ENCODE assay signal across 25 cellular contexts in genomic region chr10:60921631-60922030, GRCh38. TPM values are rescaled to one million over a fixed set of nuclear protein-coding genes. Genes with fewer than 3 reads are reported as not detected.
A peak's percentile ranks its signal among the peaks of the same experiment; 100 is the strongest.
DNase-seq lines count a peak whose midpoint lies in the region; ATAC-seq and TF ChIP-seq lines count a peak whose summit lies in the region.
"Had no signal": no experiment of that assay in that cellular context is flagged by ENCODE, and none has a peak within 500 bp of the region (broad histone marks: within the 10 kb centered on the region; RNA-seq: fewer than 3 reads in every experiment).

No MANE protein-coding gene starts in this region.

- 71 to 86% (median 82%) methylated on average over 2 of the region's 2 CpGs for WGBS in heart left ventricle, 4 donors
- 26 to 33% methylated on average over 2 of the region's 2 CpGs for WGBS in body of pancreas, 2 donors

- H3K27me3 ChIP-seq in heart left ventricle = no peaks in the 10 kb centered on the region
- H3K27me3 ChIP-seq in body of pancreas = no peaks in the 10 kb centered on the region
- H3K27me3 ChIP-seq: gastroesophageal sphincter, MG63, ovary had no signal

- TF ChIP-seq POLR2A in heart left ventricle (IDR thresholded peaks at IDR 0.05) (no peak), body of pancreas (IDR thresholded peaks at IDR 0.05) (no peak)

- H3K4me3 ChIP-seq in heart left ventricle (no peak overlapping the region), body of pancreas (no peak overlapping the region)
- H3K4me3 ChIP-seq: gastroesophageal sphincter, MG63, ovary, PC-9 had no signal

- TF ChIP-seq CTCF in heart left ventricle (IDR thresholded peaks at IDR 0.05) = no peak
- no peak for TF ChIP-seq CTCF in body of pancreas (IDR thresholded peaks at IDR 0.05)
- TF ChIP-seq CTCF in RWPE1 (conservative IDR thresholded peaks at IDR 0.05; ENCODE audit: low read depth) = no peak

- H3K36me3 ChIP-seq in heart left ventricle (peaks cover 0 to 5% (median 0%) of the 10 kb centered on the region in 9 donors), body of pancreas (replicated peaks in 1 of 2; ENCODE audit: insufficient read depth in 1 of 2, low read depth in 2 of 2) (no peaks in the 10 kb centered on the region)
- H3K36me3 ChIP-seq: gastroesophageal sphincter, MG63, ovary had no signal

- intact Hi-C loops in left ventricle myocardium superior (cut with micrococcal nuclease) (no loop called here), heart left ventricle (cut with DNase I) (no loop called here), body of pancreas (cut with DNase I) (no loop called here)

- H3K9me3 ChIP-seq in heart left ventricle (no peaks in the 10 kb centered on the region), body of pancreas (no peaks in the 10 kb centered on the region)
- H3K9me3 ChIP-seq: gastroesophageal sphincter, ovary had no signal

- CTCF ChIA-PET in RWPE1 (lab: Yijun Ruan, JAX) = no interaction called here

- H3K4me1 ChIP-seq in heart left ventricle (peaks cover 0 to 14% (median 3%) of the 10 kb centered on the region in 12 donors), body of pancreas (peaks cover 5% of the 10 kb centered on the region)

- H3K27ac ChIP-seq in heart left ventricle = no peak overlapping the region
- peak overlapping the region in 1 of 4 donors; percentile 40 for H3K27ac ChIP-seq in body of pancreas
- H3K27ac ChIP-seq in RWPE1 = no peak overlapping the region
- H3K27ac ChIP-seq: gastroesophageal sphincter, ovary, PC-9, VCaP had no signal

- POLR2A ChIA-PET in RWPE1 (lab: Yijun Ruan, JAX; ENCODE audit: low non-redundant PET) = no interaction called here

- DNase-seq in left ventricle myocardium superior = no peak
- DNase-seq in heart left ventricle = no peak
- peak; percentile 73 for DNase-seq in NCI-H2171 (lab: John Stamatoyannopoulos, UW)
- peak; percentile 59 to 82 (median 72) for DNase-seq in body of pancreas
- DNase-seq in ureter (ENCODE audit: low spot score) = no peak
- no peak for DNase-seq in stimulated activated naive CD4-positive, alpha-beta T cell treated with Interleukin-2 at 50 U/mL for 16 hours (lab: John Stamatoyannopoulos, UW)
- no peak for DNase-seq in RWPE1 (ENCODE audit: low spot score)
- DNase-seq in midbrain (lab: John Stamatoyannopoulos, UW) = no peak
- DNase-seq: activated CD8-positive, alpha-beta memory T cell treated with anti-CD3 and anti-CD28 coated beads, Interleukin-2, amount 50 U/mL, for 4 hours; activated naive CD8-positive, alpha-beta T cell treated with anti-CD3 and anti-CD28 coated beads, Interleukin-2, amount 10 ng/mL, durations not matched to agents 7 days and 5 days; CD4-positive, alpha-beta memory T cell; effector memory CD4-positive, alpha-beta T cell; EL; kidney glomerular epithelial cell; mammary epithelial cell; MG63; natural killer cell; NCI-H187 treated with DMSO at 0.1 percent for 48 hours; NCI-H510A; ovary; PC-9 had no signal

- ATAC-seq in left ventricle myocardium superior (peak; percentile 38), heart left ventricle (no peak), body of pancreas (peak; percentile 92)
- ATAC-seq: esophagus mucosa, gastroesophageal sphincter, natural killer cell, sciatic nerve had no signal

RNA-seq across cellular contexts. Expression of gene RHOBTB1, which starts 22.4 kb away (rescaled TPM):
- total RNA-seq in left ventricle myocardium superior (13.5 TPM), heart left ventricle (10 to 100 TPM in 8 of 9 donors, 1 to 10 TPM in 1; 9.6 to 41.3 (median 16.0) TPM), body of pancreas (10 to 100 TPM in 1 of 2 donors, 1 to 10 TPM in 1; 5.9 to 12.2 TPM), ureter (10.9 TPM)
- 1 to 10 TPM; 6.4 to 7.5 TPM for polyA plus RNA-seq in heart left ventricle
- total RNA-seq: activated naive CD8-positive, alpha-beta T cell treated with anti-CD3 and anti-CD28 coated beads, Interleukin-2, amount 10 ng/mL, durations not matched to agents 7 days and 5 days had no signal
- polyA plus RNA-seq: CD4-positive, alpha-beta memory T cell had no signal

Comparison
In these comparisons a context has a peak if more than half of its experiments do, and no peak if none do; other contexts are left out.
1. ATAC-seq: peak in left ventricle myocardium superior (single experiment) and body of pancreas (single experiment); none in heart left ventricle (0 of 4).
2. DNase-seq: peak in NCI-H2171 (single experiment) and body of pancreas (4 of 4); none in left ventricle myocardium superior (single experiment), heart left ventricle (0 of 5), ureter (single experiment), stimulated activated naive CD4-positive, alpha-beta T cell treated with Interleukin-2 at 50 U/mL for 16 hours (single experiment), RWPE1 (single experiment) and midbrain (single experiment).